ENCODE assay signal across 17 cellular contexts in genomic region chr19:34960940-34961679, GRCh38. TPM values are rescaled to one million over a fixed set of nuclear protein-coding genes. Genes with fewer than 3 reads are reported as not detected.
DNase-seq lines count a peak whose midpoint lies in the region; ATAC-seq and TF ChIP-seq lines count a peak whose summit lies in the region.
"Had no signal": no experiment of that assay in that cellular context is flagged by ENCODE, and none has a peak within 500 bp of the region (broad histone marks: within the 10 kb centered on the region; RNA-seq: fewer than 3 reads in every experiment).

No MANE protein-coding gene starts in this region.

- H3K4me1 Mint-ChIP-seq in CD8-positive, alpha-beta T cell (ENCODE audit: low read depth) = peaks cover 32% of the 10 kb centered on the region
- H3K4me1 Mint-ChIP-seq in central memory CD8-positive, alpha-beta T cell = peaks cover 25% of the 10 kb centered on the region
- peaks cover 26 to 27% of the 10 kb centered on the region in 2 donors for H3K4me1 Mint-ChIP-seq in natural killer cell treated with Interleukin-12 subunit alpha and Interleukin-12 subunit beta and Interleukin-15 and Interleukin-18, amount 100 ng/mL, for 72 hours (ENCODE audit: low read depth in 2 of 2)
- peaks cover 17% of the 10 kb centered on the region for H3K4me1 Mint-ChIP-seq in mesothelial cell of epicardium

- H3K27ac Mint-ChIP-seq in CD8-positive, alpha-beta T cell = peak overlapping the region; percentile 92
- peak overlapping the region; percentile 93 for H3K27ac Mint-ChIP-seq in central memory CD8-positive, alpha-beta T cell (ENCODE audit: low read depth)
- peak overlapping the region; percentile 48 to 85 for H3K27ac Mint-ChIP-seq in natural killer cell treated with Interleukin-12 subunit alpha and Interleukin-12 subunit beta and Interleukin-15 and Interleukin-18, amount 100 ng/mL, for 72 hours
- H3K27ac Mint-ChIP-seq in mesothelial cell of epicardium = no peak overlapping the region

- peaks cover 74% of the 10 kb centered on the region for H3K36me3 Mint-ChIP-seq in CD8-positive, alpha-beta T cell
- H3K36me3 Mint-ChIP-seq in central memory CD8-positive, alpha-beta T cell (ENCODE audit: insufficient read depth) = peaks cover 35% of the 10 kb centered on the region
- H3K36me3 Mint-ChIP-seq in natural killer cell treated with Interleukin-12 subunit alpha and Interleukin-12 subunit beta and Interleukin-15 and Interleukin-18, amount 100 ng/mL, for 72 hours = peaks cover 63% of the 10 kb centered on the region
- peaks cover 57% of the 10 kb centered on the region for H3K36me3 Mint-ChIP-seq in mesothelial cell of epicardium

- H3K27ac ChIP-seq in CD8-positive, alpha-beta T cell (ENCODE audit: low read depth, low read length) = no peak overlapping the region
- peak overlapping the region; percentile 83 for H3K27ac ChIP-seq in KOPT-K1 (ENCODE audit: low read depth, low read length, poor library complexity, severe bottlenecking)

- POLR2A ChIA-PET in CD8-positive, alpha-beta T cell (lab: Charles Lee) = interaction anchor here (0.6 to 1.1 kb wide), 4 partner anchors 12 to 200 kb away, joined by 3 to 4 read pairs (median 4); no protein-coding TSS in a partner anchor

- TF ChIP-seq CTCF in CD8-positive, alpha-beta T cell (IDR thresholded peaks at IDR 0.05) = no peak
- TF ChIP-seq CTCF in mesothelial cell of epicardium (IDR thresholded peaks at IDR 0.05; ENCODE audit: unreplicated experiment) = no peak

- no peaks in the 10 kb centered on the region for H3K27me3 ChIP-seq in CD8-positive, alpha-beta T cell (ENCODE audit: insufficient read depth, low read length)
- no peaks in the 10 kb centered on the region for H3K27me3 ChIP-seq in HAP-1 (ENCODE audit: low read depth)
- H3K27me3 ChIP-seq: uterus had no signal

- H3K4me3 ChIP-seq in CD8-positive, alpha-beta T cell (ENCODE audit: low read depth, low read length) = peak overlapping the region; percentile 8
- H3K4me3 ChIP-seq in HAP-1 = no peak overlapping the region
- H3K4me3 ChIP-seq: uterus had no signal

- intact Hi-C loops in CD8-positive, alpha-beta T cell (cut with DNase I, micrococcal nuclease) = no loop called here

- CTCF ChIA-PET in CD8-positive, alpha-beta T cell (lab: Charles Lee) = interaction anchor here (1.1 to 4.1 kb wide), 6 partner anchors 9 to 106 kb away, joined by 3 to 24 read pairs (median 4); no protein-coding TSS in a partner anchor

- H3K9me3 Mint-ChIP-seq in CD8-positive, alpha-beta T cell = peaks cover 41% of the 10 kb centered on the region
- peaks cover 34% of the 10 kb centered on the region for H3K9me3 Mint-ChIP-seq in central memory CD8-positive, alpha-beta T cell
- peaks cover 38% of the 10 kb centered on the region for H3K9me3 Mint-ChIP-seq in natural killer cell treated with Interleukin-12 subunit alpha and Interleukin-12 subunit beta and Interleukin-15 and Interleukin-18, amount 100 ng/mL, for 72 hours
- H3K9me3 Mint-ChIP-seq in mesothelial cell of epicardium = peaks cover 47% of the 10 kb centered on the region

- no peaks in the 10 kb centered on the region for H3K27me3 Mint-ChIP-seq in CD8-positive, alpha-beta T cell (ENCODE audit: low read depth)
- no peaks in the 10 kb centered on the region for H3K27me3 Mint-ChIP-seq in central memory CD8-positive, alpha-beta T cell
- H3K27me3 Mint-ChIP-seq in natural killer cell treated with Interleukin-12 subunit alpha and Interleukin-12 subunit beta and Interleukin-15 and Interleukin-18, amount 100 ng/mL, for 72 hours = no peaks in the 10 kb centered on the region
- no peaks in the 10 kb centered on the region for H3K27me3 Mint-ChIP-seq in mesothelial cell of epicardium (ENCODE audit: low read depth)

- ATAC-seq in CD8-positive, alpha-beta T cell = no peak
- no peak for ATAC-seq in central memory CD8-positive, alpha-beta T cell (replicated peaks; ENCODE audit: extremely low read depth, poor library complexity, severe bottlenecking)
- ATAC-seq in natural killer cell treated with Interleukin-12 subunit alpha and Interleukin-12 subunit beta and Interleukin-15 and Interleukin-18, amount 100 ng/mL, for 72 hours = no peak
- ATAC-seq: left colon had no signal

- peaks cover 39% of the 10 kb centered on the region for H3K36me3 ChIP-seq in CD8-positive, alpha-beta T cell (ENCODE audit: insufficient read depth, low read length)
- H3K36me3 ChIP-seq in KOPT-K1 (ENCODE audit: insufficient read depth, low read length) (peaks cover 58% of the 10 kb centered on the region), HAP-1 (replicated peaks) (peaks cover 26% of the 10 kb centered on the region)
- H3K36me3 ChIP-seq: uterus had no signal

- H3K4me1 ChIP-seq in CD8-positive, alpha-beta T cell (ENCODE audit: insufficient read depth, low read length) = peaks cover 16% of the 10 kb centered on the region
- no peaks in the 10 kb centered on the region for H3K4me1 ChIP-seq in HAP-1

- peaks cover 62% of the 10 kb centered on the region for H3K9me3 ChIP-seq in CD8-positive, alpha-beta T cell (ENCODE audit: low read length)
- peaks cover 82% of the 10 kb centered on the region for H3K9me3 ChIP-seq in KOPT-K1 (ENCODE audit: insufficient read depth, low read length, poor library complexity, severe bottlenecking)
- peaks cover 29% of the 10 kb centered on the region for H3K9me3 ChIP-seq in HAP-1

- in situ Hi-C loops in HAP-1 (cut with MboI; ENCODE audit: low sequenced_read_pairs) = no loop called here

- no peak for DNase-seq in CD8-positive, alpha-beta T cell
- DNase-seq in central memory CD8-positive, alpha-beta T cell (ENCODE audit: low spot score in 2 of 2) = no peak
- no peak for DNase-seq in natural killer cell treated with Interleukin-12 subunit alpha and Interleukin-12 subunit beta and Interleukin-15 and Interleukin-18, amount 100 ng/mL, for 72 hours (ENCODE audit: low spot score)
- no peak for DNase-seq in HAP-1 (ENCODE audit: low spot score in 2 of 2)
- no peak for DNase-seq in Ammon's horn (ENCODE audit: low spot score)
- no peak for DNase-seq in mesothelial cell of epicardium (ENCODE audit: low spot score in 2 of 2, unreplicated experiment in 2 of 2)
- DNase-seq: activated CD4-positive, alpha-beta T cell treated with anti-CD3 and anti-CD28 coated beads, Interleukin-2, amount 50 U/mL, for 1 hour; activated gamma-delta T cell; caudate nucleus; erythroblast; GF-D8; KG1; left colon; NCI-H1436; stimulated activated naive CD4-positive, alpha-beta T cell; uterus had no signal

- H3K4me3 Mint-ChIP-seq in CD8-positive, alpha-beta T cell = no peak overlapping the region
- peak overlapping the region; percentile 91 for H3K4me3 Mint-ChIP-seq in central memory CD8-positive, alpha-beta T cell
- no peak overlapping the region for H3K4me3 Mint-ChIP-seq in natural killer cell treated with Interleukin-12 subunit alpha and Interleukin-12 subunit beta and Interleukin-15 and Interleukin-18, amount 100 ng/mL, for 72 hours
- H3K4me3 Mint-ChIP-seq in mesothelial cell of epicardium = no peak overlapping the region

RNA-seq across cellular contexts. Expression of gene ZNF792, which starts 2.9 kb away (rescaled TPM):
- 1 to 10 TPM; 5.0 to 5.7 TPM for total RNA-seq in CD8-positive, alpha-beta T cell
- 1 to 10 TPM; 7.7 to 8.2 TPM for total RNA-seq in natural killer cell treated with Interleukin-12 subunit alpha and Interleukin-12 subunit beta and Interleukin-15 and Interleukin-18, amount 100 ng/mL, for 72 hours
- 9.2 to 9.6 TPM (median 9.3 TPM) in 3 replicates for total RNA-seq in mesothelial cell of epicardium

RNA-seq across cellular contexts. Expression of gene ZNF30, which starts 34.4 kb away (rescaled TPM):
- 1 to 10 TPM; 1.4 to 1.5 TPM for total RNA-seq in CD8-positive, alpha-beta T cell
- total RNA-seq in natural killer cell treated with Interleukin-12 subunit alpha and Interleukin-12 subunit beta and Interleukin-15 and Interleukin-18, amount 100 ng/mL, for 72 hours = 1 to 10 TPM; 3.1 to 6.6 TPM
- total RNA-seq in mesothelial cell of epicardium = 4.7 to 5.8 TPM (median 4.8 TPM) in 3 replicates

RNA-seq across cellular contexts. Expression of gene GRAMD1A, which starts 39.0 kb away (rescaled TPM):
- total RNA-seq in CD8-positive, alpha-beta T cell = 100 to 1,000 TPM; 207 to 221 TPM
- 100 to 1,000 TPM in 1 of 2 donors, 10 to 100 TPM in 1; 57.8 to 106 TPM for total RNA-seq in natural killer cell treated with Interleukin-12 subunit alpha and Interleukin-12 subunit beta and Interleukin-15 and Interleukin-18, amount 100 ng/mL, for 72 hours
- total RNA-seq in mesothelial cell of epicardium = 123 to 130 TPM (median 129 TPM) in 3 replicates
